ENCODE assay signal across 20 cellular contexts in genomic region chr13:108195861-108196260, GRCh38.
"Had no signal": no experiment of that assay in that cellular context is flagged by ENCODE, and none has a peak within 500 bp of the region (broad histone marks: within the 10 kb centered on the region; RNA-seq: fewer than 3 reads in every experiment).

No MANE protein-coding gene starts in this region.

- H3K27ac ChIP-seq: colonic mucosa, esophagus muscularis mucosa, foreskin keratinocyte, gastroesophageal sphincter, heart left ventricle, hepatocyte, left lung, lower lobe of right lung had no signal

- H3K27ac Mint-ChIP-seq: dendritic cell treated with granulocyte-macrophage colony-stimulating factor and Interleukin-4, amounts not matched to agents 40 ng/mL and 50 ng/mL, for 4 days; effector memory CD8-positive, alpha-beta T cell; endodermal cell; memory B cell had no signal

- H3K4me3 Mint-ChIP-seq: dendritic cell treated with granulocyte-macrophage colony-stimulating factor and Interleukin-4, amounts not matched to agents 40 ng/mL and 50 ng/mL, for 4 days; effector memory CD8-positive, alpha-beta T cell; endodermal cell; memory B cell; naive B cell had no signal

- ATAC-seq: effector memory CD8-positive, alpha-beta T cell; foreskin keratinocyte; left cardiac atrium; left lung; lower lobe of right lung had no signal

- DNase-seq: colonic mucosa; cortex of kidney; effector CD8-positive, alpha-beta T cell; effector memory CD8-positive, alpha-beta T cell; endodermal cell; heart left ventricle; hypothalamus; left cardiac atrium; left ventricle myocardium superior; lower lobe of right lung; mesendoderm; midbrain; naive B cell had no signal

- H3K9me3 Mint-ChIP-seq: effector memory CD8-positive, alpha-beta T cell had no signal

- H3K4me1 Mint-ChIP-seq: memory B cell had no signal
